Comparison of ENCODE assay signal across 11 cellular contexts in genomic region chr14:68495101-68495637, GRCh38.
DNase-seq lines count a peak whose midpoint lies in the region; ATAC-seq and TF ChIP-seq lines count a peak whose summit lies in the region.
"Had no signal": no experiment of that assay in that cellular context is flagged by ENCODE, and none has a peak within 500 bp of the region (broad histone marks: within the 10 kb centered on the region; RNA-seq: fewer than 3 reads in every experiment).

No MANE protein-coding gene starts in this region.

- H3K4me2 ChIP-seq in GM23338 (no peak overlapping the region), SK-N-SH (no peak overlapping the region)
- H3K4me2 ChIP-seq: neural progenitor cell had no signal

- H3K79me2 ChIP-seq in GM23338 (replicated peaks; ENCODE audit: insufficient read depth) (no peaks in the 10 kb centered on the region), SK-N-SH (ENCODE audit: insufficient read depth) (no peaks in the 10 kb centered on the region)

- POLR2A ChIA-PET in SK-N-SH (lab: Yijun Ruan, JAX): no interaction called here
- POLR2A ChIA-PET in activated CD4-positive, alpha-beta memory T cell treated with anti-CD3 and anti-CD28 coated beads for 36 hours (lab: Charles Lee): no interaction called here

- H3K27me3 Mint-ChIP-seq in GM23338 (ENCODE audit: insufficient read depth, low read depth, poor library complexity): peaks cover 9% of the 10 kb centered on the region
- H3K27me3 Mint-ChIP-seq in activated CD4-positive, alpha-beta memory T cell treated with anti-CD3 and anti-CD28 coated beads for 36 hours: no peaks in the 10 kb centered on the region

- peaks cover 34% of the 10 kb centered on the region for H3K4me1 ChIP-seq in GM23338 (ENCODE audit: insufficient read depth)
- H3K4me1 ChIP-seq in SK-N-SH (ENCODE audit: control insufficient read depth in 1 of 2, insufficient read depth in 2 of 2, low read depth in 1 of 2, low read length in 1 of 2): no peaks in the 10 kb centered on the region; a peak in 1 of 4 replicates
- H3K4me1 ChIP-seq in mucosa of descending colon (ENCODE audit: low read depth): no peaks in the 10 kb centered on the region
- H3K4me1 ChIP-seq in esophagus muscularis mucosa: peaks cover 0 to 8% (median 0%) of the 10 kb centered on the region in 4 donors

- H3K9me3 Mint-ChIP-seq in GM23338: no peaks in the 10 kb centered on the region
- H3K9me3 Mint-ChIP-seq in activated CD4-positive, alpha-beta memory T cell treated with anti-CD3 and anti-CD28 coated beads for 36 hours: no peaks in the 10 kb centered on the region
- H3K9me3 Mint-ChIP-seq: neural progenitor cell had no signal

- H4K20me1 ChIP-seq in GM23338 (replicated peaks; ENCODE audit: insufficient read depth) (no peaks in the 10 kb centered on the region), SK-N-SH (ENCODE audit: insufficient read depth) (no peaks in the 10 kb centered on the region)

- no peak for TF ChIP-seq CTCF in GM23338 (conservative IDR thresholded peaks at IDR 0.05; ENCODE audit: low read depth in 2 of 2)
- TF ChIP-seq CTCF in SK-N-SH (IDR thresholded peaks at IDR 0.05): no peak
- TF ChIP-seq CTCF in mucosa of descending colon (IDR thresholded peaks at IDR 0.05): no peak
- no peak for TF ChIP-seq CTCF in esophagus muscularis mucosa (IDR thresholded peaks at IDR 0.05)

- intact Hi-C loops in mucosa of descending colon (cut with DNase I, micrococcal nuclease): no loop called here
- intact Hi-C loops in esophagus muscularis mucosa (cut with DNase I): no loop called here
- intact Hi-C loops in activated CD4-positive, alpha-beta memory T cell treated with anti-CD3 and anti-CD28 coated beads for 36 hours (cut with micrococcal nuclease): no loop called here

- no peaks in the 10 kb centered on the region for H3F3A ChIP-seq in GM23338 (replicated peaks; ENCODE audit: low read depth)
- no peaks in the 10 kb centered on the region for H3F3A ChIP-seq in SK-N-SH (replicated peaks; ENCODE audit: insufficient read depth)

- peaks cover 40% of the 10 kb centered on the region for H3K4me1 Mint-ChIP-seq in GM23338
- peaks cover 2% of the 10 kb centered on the region for H3K4me1 Mint-ChIP-seq in activated CD4-positive, alpha-beta memory T cell treated with anti-CD3 and anti-CD28 coated beads for 36 hours (ENCODE audit: low read depth)

- no peak overlapping the region for H3K27ac Mint-ChIP-seq in GM23338
- H3K27ac Mint-ChIP-seq in activated CD4-positive, alpha-beta memory T cell treated with anti-CD3 and anti-CD28 coated beads for 36 hours: no peak overlapping the region

- TF ChIP-seq EP300 in SK-N-SH (IDR thresholded peaks at IDR 0.05; ENCODE audit: borderline replicate concordance in 1 of 2, low read depth in 1 of 2, low read length in 1 of 2) (no peak), esophagus muscularis mucosa (IDR thresholded peaks at IDR 0.05) (no peak)

- no peak overlapping the region for H3K9ac ChIP-seq in SK-N-SH
- H3K9ac ChIP-seq: neural progenitor cell had no signal

- CTCF ChIA-PET in SK-N-SH (lab: Yijun Ruan, JAX): no interaction called here
- CTCF ChIA-PET in activated CD4-positive, alpha-beta memory T cell treated with anti-CD3 and anti-CD28 coated beads for 36 hours (lab: Charles Lee): no interaction called here

- no peak overlapping the region for H3K4me3 ChIP-seq in GM23338
- H3K4me3 ChIP-seq in SK-N-SH (ENCODE audit: low read depth in 2 of 2, low read length in 1 of 2): no peak overlapping the region
- H3K4me3 ChIP-seq in mucosa of descending colon: no peak overlapping the region
- H3K4me3 ChIP-seq in esophagus muscularis mucosa: no peak overlapping the region
- H3K4me3 ChIP-seq: neural progenitor cell had no signal

- ATAC-seq in GM23338: no peak
- peak; percentile 9 for ATAC-seq in mucosa of descending colon

- TF ChIP-seq POLR2A in esophagus muscularis mucosa (IDR thresholded peaks at IDR 0.05; ENCODE audit: low read depth): no peak

- no peak for TF ChIP-seq RAD21 in SK-N-SH (IDR thresholded peaks at IDR 0.05; ENCODE audit: low read length)

- H3K27me3 ChIP-seq in GM23338 (ENCODE audit: insufficient read depth) (no peaks in the 10 kb centered on the region), SK-N-SH (ENCODE audit: insufficient read depth) (no peaks in the 10 kb centered on the region), esophagus muscularis mucosa (no peaks in the 10 kb centered on the region)
- H3K27me3 ChIP-seq: neural progenitor cell had no signal

- no peaks in the 10 kb centered on the region for H3K36me3 Mint-ChIP-seq in GM23338 (ENCODE audit: low read depth)
- H3K36me3 Mint-ChIP-seq in activated CD4-positive, alpha-beta memory T cell treated with anti-CD3 and anti-CD28 coated beads for 36 hours: no peaks in the 10 kb centered on the region

- DNase-seq in EL (peak; percentile 28), GM23338 (ENCODE audit: low spot score) (no peak), SK-N-SH (no peak), mucosa of descending colon (no peak), esophagus muscularis mucosa (ENCODE audit: extremely low spot score) (no peak), A172 (ENCODE audit: low spot score) (no peak)
- no peak for DNase-seq in activated CD8-positive, alpha-beta memory T cell treated with anti-CD3 and anti-CD28 coated beads, Interleukin-2, amount 50 U/mL, for 4 hours
- no peak for DNase-seq in activated CD4-positive, alpha-beta memory T cell treated with anti-CD3 and anti-CD28 coated beads for 36 hours
- DNase-seq: caudate nucleus, NCI-H1105 treated with DMSO at 0.1 percent for 48 hours had no signal

- H3K36me3 ChIP-seq in GM23338 (ENCODE audit: insufficient read depth): no peaks in the 10 kb centered on the region
- no peaks in the 10 kb centered on the region for H3K36me3 ChIP-seq in SK-N-SH (replicated peaks in 1 of 2; ENCODE audit: control insufficient read depth in 1 of 2, insufficient read depth in 2 of 2, low read length in 1 of 2)
- H3K36me3 ChIP-seq in mucosa of descending colon (ENCODE audit: low read depth): no peaks in the 10 kb centered on the region
- no peaks in the 10 kb centered on the region for H3K36me3 ChIP-seq in esophagus muscularis mucosa
- H3K36me3 ChIP-seq: neural progenitor cell had no signal

- no peaks in the 10 kb centered on the region for H3K9me3 ChIP-seq in SK-N-SH
- H3K9me3 ChIP-seq in mucosa of descending colon: no peaks in the 10 kb centered on the region
- no peaks in the 10 kb centered on the region for H3K9me3 ChIP-seq in esophagus muscularis mucosa

- H2AFZ ChIP-seq in GM23338 (0 out of 2 replicates have a peak overlapping the region, but pooled peaks have one; percentile 38), SK-N-SH (ENCODE audit: low read depth) (no peak overlapping the region)
- H2AFZ ChIP-seq: neural progenitor cell had no signal

- H3K27ac ChIP-seq in GM23338 (ENCODE audit: low read depth) (no peak overlapping the region), SK-N-SH (ENCODE audit: low read depth in 2 of 2, low read length in 1 of 2) (no peak overlapping the region), esophagus muscularis mucosa (replicated peaks in 1 of 4) (no peak overlapping the region)
- H3K27ac ChIP-seq: neural progenitor cell had no signal

- H3K4me3 Mint-ChIP-seq in GM23338: no peak overlapping the region
- H3K4me3 Mint-ChIP-seq in activated CD4-positive, alpha-beta memory T cell treated with anti-CD3 and anti-CD28 coated beads for 36 hours: no peak overlapping the region
- H3K4me3 Mint-ChIP-seq: neural progenitor cell had no signal

- H3K9me2 ChIP-seq in GM23338 (ENCODE audit: insufficient read depth): peaks cover 6% of the 10 kb centered on the region; the same call in 1 of the 2 replicates
- no peaks in the 10 kb centered on the region for H3K9me2 ChIP-seq in SK-N-SH

- 97% methylated on average over 11 of the region's 11 CpGs for WGBS in SK-N-SH (ENCODE audit: low lambda C conversion rate)
- 67% methylated on average over 11 of the region's 11 CpGs for WGBS in esophagus muscularis mucosa

TF ChIP-seq in GM23338, 12 proteins besides CTCF, POLR2A, EP300 and RAD21 (continues in another document):
- TF ChIP-seq EZH2phosphoT487 (IDR thresholded peaks at IDR 0.05; ENCODE audit: unreplicated experiment) (no peak), CREB1 (CRISPR knock-in tag; IDR thresholded peaks at IDR 0.05; ENCODE audit: low read depth) (no peak), NANOG (IDR thresholded peaks at IDR 0.05; ENCODE audit: borderline replicate concordance) (no peak), EZH2 (IDR thresholded peaks at IDR 0.05; ENCODE audit: low read depth, unreplicated experiment) (no peak)

TF ChIP-seq in SK-N-SH, 30 proteins besides CTCF, POLR2A, EP300 and RAD21:
- TF ChIP-seq FOSL2 (IDR thresholded peaks at IDR 0.05; ENCODE audit: borderline replicate concordance, low read depth): peak; percentile 19; the same call in 1 of the 2 replicates
- TF ChIP-seq SIN3A (IDR thresholded peaks at IDR 0.05; ENCODE audit: borderline replicate concordance, low read depth, low read length): no peak
- 0 out of 2 replicates have a peak, but pooled peaks have one; percentile 20 for TF ChIP-seq TCF12 (IDR thresholded peaks at IDR 0.05)
